8 cellular contexts compared by ENCODE assay signal in genomic region chr1:155175927-155176371, GRCh38. TPM values are rescaled to one million over a fixed set of nuclear protein-coding genes. Genes with fewer than 3 reads are reported as not detected.
DNase-seq lines count a peak whose midpoint lies in the region; ATAC-seq and TF ChIP-seq lines count a peak whose summit lies in the region.
"Had no signal": no experiment of that assay in that cellular context is flagged by ENCODE, and none has a peak within 500 bp of the region (broad histone marks: within the 10 kb centered on the region; RNA-seq: fewer than 3 reads in every experiment).

No MANE protein-coding gene starts in this region.

- TF ChIP-seq RAD21 in HCT116 (IDR thresholded peaks at IDR 0.05; ENCODE audit: low read depth) = no peak

- H4K20me1 ChIP-seq in HCT116 (ENCODE audit: insufficient read depth) = no peaks in the 10 kb centered on the region

- H3K4me3 ChIP-seq in HCT116 (replicated peaks in 1 of 2; ENCODE audit: low read depth in 1 of 2, low read length in 2 of 2) (no peak overlapping the region), mucosa of descending colon (no peak overlapping the region), esophagus muscularis mucosa (no peak overlapping the region)
- H3K4me3 ChIP-seq: pancreas had no signal

- H2AFZ ChIP-seq in HCT116 (ENCODE audit: low read depth, low read length, poor library complexity, severe bottlenecking) = no peak overlapping the region

- no TSS peak for BruUV-seq in HCT116 (replicated peaks; lab: Mats Ljungman, UMichigan)

- TF ChIP-seq CTCF in HCT116 (IDR thresholded peaks at IDR 0.05 in 2 of 3, conservative IDR thresholded peaks at IDR 0.05 in 1 of 3; ENCODE audit: borderline replicate concordance in 1 of 3, insufficient read depth in 1 of 3, low read depth in 2 of 3, low read length in 2 of 3) (peak in 2 of 3 experiments; percentile 18; a peak in 2 of 6 replicates), VCaP (conservative IDR thresholded peaks at IDR 0.05) (no peak), mucosa of descending colon (IDR thresholded peaks at IDR 0.05) (no peak), esophagus muscularis mucosa (IDR thresholded peaks at IDR 0.05) (no peak)

- peaks cover 21% of the 10 kb centered on the region for H3K79me2 ChIP-seq in HCT116 (ENCODE audit: insufficient read depth, low read length)

- H3K27ac ChIP-seq in HCT116 (ENCODE audit: low read depth, low read length) (peak overlapping the region; percentile 11; the same call in 1 of the 2 replicates), VCaP (peak overlapping the region; percentile 60), esophagus muscularis mucosa (replicated peaks in 1 of 4) (no peak overlapping the region)
- H3K27ac ChIP-seq: pancreas had no signal

- TF ChIP-seq POLR2A in HCT116 (IDR thresholded peaks at IDR 0.05; ENCODE audit: borderline replicate concordance, extremely low read depth, insufficient read depth, insufficient read length) (no peak), esophagus muscularis mucosa (IDR thresholded peaks at IDR 0.05; ENCODE audit: low read depth) (no peak)

- no peak overlapping the region for H3K4me2 ChIP-seq in HCT116 (ENCODE audit: low read length)

- POLR2A ChIA-PET in HCT116 (lab: Charles Lee) = interaction anchor here (1.0 to 2.5 kb wide), 3 partner anchors 18 to 66 kb away, joined by 3 to 15 read pairs (median 4); a partner anchor contains a TSS

- H3K27me3 ChIP-seq in HCT116 (ENCODE audit: insufficient read depth, low read length) (no peaks in the 10 kb centered on the region), esophagus muscularis mucosa (peaks cover 0 to 24% (median 14%) of the 10 kb centered on the region in 4 donors)
- H3K27me3 ChIP-seq: pancreas had no signal

- ATAC-seq in HCT116 (no peak), mucosa of descending colon (peak; percentile 11)

- H3K9me2 ChIP-seq in HCT116 (ENCODE audit: insufficient read depth) = no peaks in the 10 kb centered on the region

- TF ChIP-seq EP300 in esophagus muscularis mucosa (IDR thresholded peaks at IDR 0.05) = no peak

- H3K9me3 ChIP-seq in HCT116 (ENCODE audit: control insufficient read depth in 1 of 2, insufficient read depth in 1 of 2, low read depth in 1 of 2, low read length in 2 of 2) (no peaks in the 10 kb centered on the region), mucosa of descending colon (no peaks in the 10 kb centered on the region), esophagus muscularis mucosa (no peaks in the 10 kb centered on the region)
- H3K9me3 ChIP-seq: pancreas had no signal

- H3K4me1 ChIP-seq in HCT116 (ENCODE audit: control insufficient read depth in 1 of 2, insufficient read depth in 2 of 2, low read length in 2 of 2) = peaks cover 7 to 42% of the 10 kb centered on the region in 2 experiments; a peak in 3 of 4 replicates
- peaks cover 24% of the 10 kb centered on the region for H3K4me1 ChIP-seq in mucosa of descending colon (ENCODE audit: low read depth)
- peaks cover 26 to 54% (median 39%) of the 10 kb centered on the region in 4 donors for H3K4me1 ChIP-seq in esophagus muscularis mucosa

- WGBS in esophagus muscularis mucosa = 89% methylated on average over 3 of the region's 9 CpGs

- H3K9ac ChIP-seq in HCT116 (ENCODE audit: low read length) = no peak overlapping the region

- peak; percentile 88 for DNase-seq in COLO668 (lab: John Stamatoyannopoulos, UW; ENCODE audit: unreplicated experiment)
- no peak for DNase-seq in HCT116 (ENCODE audit: low read depth, low spot score)
- peak in 2 of 3 donors; percentile 49 to 66 for DNase-seq in mucosa of descending colon
- DNase-seq in stimulated activated CD4-positive, alpha-beta T cell treated with anti-CD3 and anti-CD28 coated beads, Interleukin-2, amount 100 ng/mL, for 48 hours = no peak
- no peak for DNase-seq in esophagus muscularis mucosa (ENCODE audit: extremely low spot score)
- DNase-seq in GDM1 (lab: John Stamatoyannopoulos, UW) = no peak

- intact Hi-C loops in HCT116 (cut with micrococcal nuclease) (loop anchor here (2.0 to 10.0 kb wide), 2 partner anchors 149 to 417 kb away; partner anchors contain the start of gene RUSC1), mucosa of descending colon (cut with DNase I, micrococcal nuclease) (loop anchor here in 1 of 2 donors (10.0 kb wide), 1 partner anchor 49 kb away; no protein-coding TSS in a partner anchor), esophagus muscularis mucosa (cut with DNase I) (loop anchor here (5.0 kb wide), 1 partner anchor 416 kb away; no protein-coding TSS in a partner anchor)

- RAD21 ChIA-PET in HCT116 (lab: Charles Lee; ENCODE audit: low non-redundant PET in 1 of 2, low total read pairs in 2 of 2, uncharacterized antibody in 2 of 2, unreplicated experiment in 2 of 2) = interaction anchor here in 1 of 2 experiments (0.5 kb wide), 1 partner anchor 17 kb away, joined by 3 read pairs; no protein-coding TSS in a partner anchor

- H3K36me3 ChIP-seq in HCT116 (ENCODE audit: control insufficient read depth in 1 of 2, insufficient read depth in 2 of 2, low read length in 2 of 2) (no peaks in the 10 kb centered on the region; a peak in 1 of 4 replicates), mucosa of descending colon (ENCODE audit: low read depth) (no peaks in the 10 kb centered on the region), esophagus muscularis mucosa (peaks cover 0 to 5% (median 3%) of the 10 kb centered on the region in 4 donors)
- H3K36me3 ChIP-seq: pancreas had no signal

- CTCF ChIA-PET in HCT116 (lab: Charles Lee) = interaction anchor here (1.0 to 4.6 kb wide), 5 partner anchors 18 to 149 kb away, joined by 3 to 71 read pairs (median 5); no protein-coding TSS in a partner anchor

TF ChIP-seq in HCT116, 20 proteins besides CTCF, POLR2A, EP300 and RAD21:
- TF ChIP-seq SP1 (IDR thresholded peaks at IDR 0.05; ENCODE audit: low read depth) (no peak), SIN3A (IDR thresholded peaks at IDR 0.05; ENCODE audit: low read depth) (no peak), YY1 (IDR thresholded peaks at IDR 0.05; ENCODE audit: extremely low read depth, insufficient replicate concordance, low read depth, low read length) (no peak), EGR1 (IDR thresholded peaks at IDR 0.05; ENCODE audit: low read depth) (no peak), FOSL1 (IDR thresholded peaks at IDR 0.05; ENCODE audit: low read depth) (no peak), ELF1 (IDR thresholded peaks at IDR 0.05; ENCODE audit: borderline replicate concordance, low read depth) (no peak)

RNA-seq across cellular contexts. Expression of gene TRIM46, which starts 2.3 kb away (rescaled TPM):
- total RNA-seq in HCT116 (2021; ENCODE audit: unreplicated experiment) = 3.8 TPM
- 2.0 and 2.2 TPM in 2 replicates for polyA plus RNA-seq in HCT116 (2012)
- under 1 TPM; 0.26 to 0.76 (median 0.39) TPM for total RNA-seq in mucosa of descending colon
- 1 to 10 TPM in 1 of 4 donors, under 1 TPM in 2, not detected in 1; 0.13 to 1.7 (median 0.17) TPM for total RNA-seq in esophagus muscularis mucosa

RNA-seq across cellular contexts. Expression of gene KRTCAP2, which starts 2.8 kb away (rescaled TPM):
- total RNA-seq in HCT116 (2021; ENCODE audit: unreplicated experiment) (143 TPM), mucosa of descending colon (100 to 1,000 TPM; 162 to 190 (median 176) TPM), esophagus muscularis mucosa (100 to 1,000 TPM in 2 of 4 donors, 10 to 100 TPM in 2; 76.0 to 146 (median 108) TPM)
- 289 and 294 TPM in 2 replicates for polyA plus RNA-seq in HCT116 (2012)

RNA-seq across cellular contexts. Expression of gene THBS3, which starts 31.7 kb away (rescaled TPM):
- total RNA-seq in HCT116 (2021; ENCODE audit: unreplicated experiment) = 15.9 TPM
- polyA plus RNA-seq in HCT116 (2012) = 14.3 and 14.5 TPM in 2 replicates
- 10 to 100 TPM; 22.4 to 35.9 (median 33.9) TPM for total RNA-seq in mucosa of descending colon
- total RNA-seq in esophagus muscularis mucosa = 10 to 100 TPM; 16.2 to 37.4 (median 23.4) TPM

RNA-seq across cellular contexts. Expression of gene MTX1, which starts 32.5 kb away (rescaled TPM):
- total RNA-seq in HCT116 (2021; ENCODE audit: unreplicated experiment) (69.1 TPM), mucosa of descending colon (10 to 100 TPM; 26.1 to 41.1 (median 35.6) TPM), esophagus muscularis mucosa (10 to 100 TPM; 34.1 to 52.8 (median 38.0) TPM)
- polyA plus RNA-seq in HCT116 (2012) = 94.7 and 108 TPM in 2 replicates

RNA-seq across cellular contexts. Expression of gene DPM3, which starts 35.6 kb away (rescaled TPM):
- total RNA-seq in HCT116 (2021; ENCODE audit: unreplicated experiment) = 113 TPM
- 188 and 190 TPM in 2 replicates for polyA plus RNA-seq in HCT116 (2012)
- total RNA-seq in mucosa of descending colon = 100 to 1,000 TPM in 1 of 3 donors, 10 to 100 TPM in 2; 76.3 to 106 (median 78.4) TPM
- 100 to 1,000 TPM in 2 of 4 donors, 10 to 100 TPM in 2; 54.5 to 176 (median 80.6) TPM for total RNA-seq in esophagus muscularis mucosa

Comparison
In these comparisons a context has a peak if more than half of its experiments do, and no peak if none do; other contexts are left out.
1. DNase-seq: peak in COLO668 (single experiment) and mucosa of descending colon (2 of 3); none in HCT116 (single experiment), stimulated activated CD4-positive, alpha-beta T cell treated with anti-CD3 and anti-CD28 coated beads, Interleukin-2, amount 100 ng/mL, for 48 hours (0 of 2), esophagus muscularis mucosa (single experiment) and GDM1 (single experiment).
2. H3K27ac ChIP-seq: peak in HCT116 (single experiment) and VCaP (single experiment); none in esophagus muscularis mucosa (0 of 4).
3. CTCF ChIP-seq: peak in HCT116 (2 of 3); none in VCaP (single experiment), mucosa of descending colon (single experiment) and esophagus muscularis mucosa (0 of 3).